Comparison of ENCODE assay signal across 1 cellular context in genomic region chr17:82085931-82086764, GRCh38.
TF ChIP-seq lines count a peak whose summit lies in the region.

No MANE protein-coding gene starts in this region.

TF ChIP-seq in GM12878, 131 proteins besides CTCF, POLR2A, EP300 and RAD21:
- no peak for TF ChIP-seq E4F1 (IDR thresholded peaks at IDR 0.05; ENCODE audit: borderline replicate concordance, partially characterized antibody)
- TF ChIP-seq POLR2AphosphoS2 (IDR thresholded peaks at IDR 0.05; ENCODE audit: low read depth, low read length): no peak
- TF ChIP-seq, protein P1, sequence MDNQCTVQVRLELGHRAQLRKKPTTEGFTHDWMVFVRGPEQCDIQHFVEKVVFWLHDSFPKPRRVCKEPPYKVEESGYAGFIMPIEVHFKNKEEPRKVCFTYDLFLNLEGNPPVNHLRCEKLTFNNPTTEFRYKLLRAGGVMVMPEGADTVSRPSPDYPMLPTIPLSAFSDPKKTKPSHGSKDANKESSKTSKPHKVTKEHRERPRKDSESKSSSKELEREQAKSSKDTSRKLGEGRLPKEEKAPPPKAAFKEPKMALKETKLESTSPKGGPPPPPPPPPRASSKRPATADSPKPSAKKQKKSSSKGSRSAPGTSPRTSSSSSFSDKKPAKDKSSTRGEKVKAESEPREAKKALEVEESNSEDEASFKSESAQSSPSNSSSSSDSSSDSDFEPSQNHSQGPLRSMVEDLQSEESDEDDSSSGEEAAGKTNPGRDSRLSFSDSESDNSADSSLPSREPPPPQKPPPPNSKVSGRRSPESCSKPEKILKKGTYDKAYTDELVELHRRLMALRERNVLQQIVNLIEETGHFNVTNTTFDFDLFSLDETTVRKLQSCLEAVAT (IDR thresholded peaks at IDR 0.05): no peak
- no peak for TF ChIP-seq HDAC6 (IDR thresholded peaks at IDR 0.05; ENCODE audit: unreplicated experiment)
- TF ChIP-seq CREB1 (IDR thresholded peaks at IDR 0.05; ENCODE audit: low read depth): no peak
- TF ChIP-seq EGR1 (IDR thresholded peaks at IDR 0.05; ENCODE audit: borderline replicate concordance in 1 of 2, low read depth in 2 of 2, low read length in 2 of 2): no peak
- no peak for TF ChIP-seq RB1 (IDR thresholded peaks at IDR 0.05; ENCODE audit: borderline replicate concordance)
- TF ChIP-seq, protein P2, sequence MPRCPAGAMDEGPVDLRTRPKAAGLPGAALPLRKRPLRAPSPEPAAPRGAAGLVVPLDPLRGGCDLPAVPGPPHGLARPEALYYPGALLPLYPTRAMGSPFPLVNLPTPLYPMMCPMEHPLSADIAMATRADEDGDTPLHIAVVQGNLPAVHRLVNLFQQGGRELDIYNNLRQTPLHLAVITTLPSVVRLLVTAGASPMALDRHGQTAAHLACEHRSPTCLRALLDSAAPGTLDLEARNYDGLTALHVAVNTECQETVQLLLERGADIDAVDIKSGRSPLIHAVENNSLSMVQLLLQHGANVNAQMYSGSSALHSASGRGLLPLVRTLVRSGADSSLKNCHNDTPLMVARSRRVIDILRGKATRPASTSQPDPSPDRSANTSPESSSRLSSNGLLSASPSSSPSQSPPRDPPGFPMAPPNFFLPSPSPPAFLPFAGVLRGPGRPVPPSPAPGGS (IDR thresholded peaks at IDR 0.05; ENCODE audit: borderline replicate concordance, insufficient read depth, low read depth, low read length, poor library complexity, severe bottlenecking): no peak
